Comparison of ENCODE assay signal across 14 cellular contexts in genomic region chr1:150895618-150896017, GRCh38. TPM values are rescaled to one million over a fixed set of nuclear protein-coding genes. Genes with fewer than 3 reads are reported as not detected.
A peak's percentile ranks its signal among the peaks of the same experiment; 100 is the strongest.
DNase-seq lines count a peak whose midpoint lies in the region; ATAC-seq, FAIRE-seq and TF ChIP-seq lines count a peak whose summit lies in the region.
"Had no signal": no experiment of that assay in that cellular context is flagged by ENCODE, and none has a peak within 500 bp of the region (broad histone marks: within the 10 kb centered on the region; RNA-seq: fewer than 3 reads in every experiment).

No MANE protein-coding gene starts in this region.

- H3K9me3 ChIP-seq in K562 (replicated peaks; ENCODE audit: control insufficient read depth, insufficient read depth, low read depth, low read length): no peaks in the 10 kb centered on the region

- no peak for FAIRE-seq in K562 (lab: Jason Lieb, UNC)

- in situ Hi-C loops in K562 (cut with MboI): no loop called here

- no peak for TF ChIP-seq POLR2A in K562 (conservative IDR thresholded peaks at IDR 0.05)

- no peak for TF ChIP-seq RAD21 in K562 (CRISPR knock-in tag; conservative IDR thresholded peaks at IDR 0.05 in 1 of 2, IDR thresholded peaks at IDR 0.05 in 1 of 2)

- no peaks in the 10 kb centered on the region for H3K4me1 ChIP-seq in K562 (replicated peaks in 1 of 2; ENCODE audit: control insufficient read depth in 2 of 2, insufficient read depth in 2 of 2, low read length in 2 of 2)

- H3K36me3 ChIP-seq in K562 (ENCODE audit: control insufficient read depth, insufficient read depth, low read length): no peaks in the 10 kb centered on the region

- DNase-seq in DMS 273 (lab: John Stamatoyannopoulos, UW; ENCODE audit: unreplicated experiment): peak; percentile 87
- DNase-seq in DMS 273 treated with DMSO at 0.1 percent for 48 hours (lab: John Stamatoyannopoulos, UW): no peak
- DNase-seq in NCI-H2196 (lab: John Stamatoyannopoulos, UW; ENCODE audit: unreplicated experiment): peak; percentile 49
- DNase-seq in K562 (ENCODE audit: extremely low read depth in 1 of 4, low spot score in 3 of 4): no peak
- peak; percentile 15 for DNase-seq in pons (ENCODE audit: low spot score)
- DNase-seq in NK-92 (lab: John Stamatoyannopoulos, UW; ENCODE audit: unreplicated experiment): no peak
- DNase-seq: DMS79 treated with DMSO at 0.1 percent for 48 hours had no signal

- H3K9ac ChIP-seq in K562 (ENCODE audit: insufficient read depth in 1 of 2, low read depth in 2 of 2, low read length in 2 of 2): no peak overlapping the region; a peak in 1 of 4 replicates

- H3K27me3 ChIP-seq in K562 (ENCODE audit: control insufficient read depth in 2 of 2, insufficient read depth in 2 of 2, low read length in 2 of 2): no peaks in the 10 kb centered on the region

- no peaks in the 10 kb centered on the region for H3K79me2 ChIP-seq in K562 (ENCODE audit: control insufficient read depth, insufficient read depth, low read length)

- POLR2A ChIA-PET in K562 (lab: Yijun Ruan, JAX): no interaction called here

- no peak overlapping the region for H3K27ac ChIP-seq in K562 (ENCODE audit: extremely low read depth, low read depth, low read length)
- H3K27ac ChIP-seq: 22Rv1 had no signal

- CTCF ChIA-PET in K562 (lab: Yijun Ruan, JAX; ENCODE audit: low intra/inter-chr PET ratio): interaction anchor here (0.6 kb wide), 1 partner anchor 31 kb away, joined by 4 read pairs; no protein-coding TSS in a partner anchor

- TF ChIP-seq CTCF in K562 (IDR thresholded peaks at IDR 0.05 in 2 of 3, conservative IDR thresholded peaks at IDR 0.05 in 1 of 3; ENCODE audit: insufficient read depth in 2 of 3, low read depth in 1 of 3, low read length in 3 of 3): no peak

- no peak for TF ChIP-seq EP300 in K562 (IDR thresholded peaks at IDR 0.05; ENCODE audit: low read length)

- H3K4me3 ChIP-seq in K562: no peak overlapping the region

- intact Hi-C loops in K562 (cut with micrococcal nuclease): no loop called here

- 17% methylated on average over 4 of the region's 4 CpGs for WGBS in K562 (ENCODE audit: insufficient coverage, low coverage, missing lambda C conversion rate)

- no peaks in the 10 kb centered on the region for H4K20me1 ChIP-seq in K562 (replicated peaks; ENCODE audit: control insufficient read depth, insufficient read depth, low read length)

- no TSS peak for BruUV-seq in K562 (replicated peaks; lab: Mats Ljungman, UMichigan)

- ATAC-seq in K562 (no peak), GM19035 (IDR thresholded peaks at IDR 0.05; ENCODE audit: unreplicated experiment) (no peak), GM18861 (IDR thresholded peaks at IDR 0.05; ENCODE audit: unreplicated experiment) (no peak)

- no peaks in the 10 kb centered on the region for H3K9me1 ChIP-seq in K562 (ENCODE audit: control insufficient read depth, insufficient read depth, low read length)

- H2AFZ ChIP-seq in K562 (ENCODE audit: low read depth, low read length): no peak overlapping the region

- H3K4me2 ChIP-seq in K562 (ENCODE audit: insufficient read depth, low read length): no peak overlapping the region

TF ChIP-seq in K562, 482 proteins besides CTCF, POLR2A, EP300 and RAD21 (continues in another document):
- TF ChIP-seq MECOM (CRISPR knock-in tag; IDR thresholded peaks at IDR 0.05) (peak; percentile 17; the same call in 1 of the 2 replicates), MBD1 (CRISPR knock-in tag; IDR thresholded peaks at IDR 0.05) (no peak), XRCC3 (IDR thresholded peaks at IDR 0.05) (no peak), PKNOX1 (IDR thresholded peaks at IDR 0.05) (peak; percentile 68)

RNA-seq across cellular contexts. Expression of gene CTXND2, which starts 8.7 kb away (rescaled TPM):
- not detected in 2 replicates for total RNA-seq in K562 (2011; cell fraction: chromatin; rRNA removed; ENCODE audit: low replicate concordance)
- total RNA-seq in K562 (2011; cell fraction: nucleolus; rRNA removed): not detected in 2 replicates
- total RNA-seq in K562 (2011; cell fraction: nucleoplasm; rRNA removed): not detected in 2 replicates
- not detected in 2 replicates for total RNA-seq in K562 (2014; rRNA removed)
- total RNA-seq in K562 (2014; rRNA removed; fragmentation: Illumina TruSeq; extraction: Trizol): not detected in 2 replicates
- total RNA-seq in K562 (2015; rRNA removed; fragmentation: Illumina TruSeq; extraction: Trizol): not detected in 2 replicates
- total RNA-seq in K562 (2021): not detected in 2 replicates
- polyA plus RNA-seq in K562 (2011; rRNA removed): not detected in 2 replicates
- 0.07 TPM in 1 of 2 replicates, not detected in the other for polyA plus RNA-seq in K562 (2011; cell fraction: cytosol; rRNA removed)
- not detected in 2 replicates for polyA plus RNA-seq in K562 (2011; cell fraction: nucleus; rRNA removed)
- not detected in 2 replicates for polyA plus RNA-seq in K562 (2012)
- polyA plus RNA-seq in K562 (2014; fragmentation: Illumina TruSeq; extraction: Trizol): not detected in 2 replicates
- not detected for polyA plus RNA-seq in K562 (2014; fragmentation: Nextera tagmentation; extraction: Ambion mirVana)
- not detected in 2 replicates for polyA plus RNA-seq in K562 (2014; rRNA removed)
- polyA minus RNA-seq in K562 (2011; rRNA and poly(A)+ RNA removed): not detected in 2 replicates
- not detected in 2 replicates for polyA minus RNA-seq in K562 (2011; cell fraction: cytosol; rRNA and poly(A)+ RNA removed)
- not detected in 2 replicates for polyA minus RNA-seq in K562 (2011; cell fraction: nucleus; rRNA and poly(A)+ RNA removed)
- total RNA-seq: dermis microvascular lymphatic vessel endothelial cell, glomerular endothelial cell, lung microvascular endothelial cell, progenitor cell of endocrine pancreas had no signal

RNA-seq across cellular contexts. Expression of gene ARNT, which starts 19.2 kb away (rescaled TPM):
- 58.0 and 102 TPM in 2 replicates for total RNA-seq in K562 (2011; cell fraction: chromatin; rRNA removed; ENCODE audit: low replicate concordance)
- 29.4 and 37.9 TPM in 2 replicates for total RNA-seq in K562 (2011; cell fraction: nucleolus; rRNA removed)
- 63.1 and 95.9 TPM in 2 replicates for total RNA-seq in K562 (2011; cell fraction: nucleoplasm; rRNA removed)
- total RNA-seq in K562 (2014; rRNA removed) (22.9 and 26.0 TPM in 2 replicates), K562 (2014; rRNA removed; fragmentation: Illumina TruSeq; extraction: Trizol) (25.4 and 33.8 TPM in 2 replicates), K562 (2015; rRNA removed; fragmentation: Illumina TruSeq; extraction: Trizol) (24.1 and 24.5 TPM in 2 replicates), K562 (2021) (28.3 and 29.2 TPM in 2 replicates)
- polyA plus RNA-seq in K562 (2011; rRNA removed) (40.2 and 41.8 TPM in 2 replicates), K562 (2014; fragmentation: Illumina TruSeq; extraction: Trizol) (33.5 and 35.0 TPM in 2 replicates), K562 (2014; fragmentation: Nextera tagmentation; extraction: Ambion mirVana) (10 to 100 TPM in 1 of 2 experiments, 1 to 10 TPM in 1; 7.4 to 19.9 TPM), K562 (2014; rRNA removed) (21.9 and 23.9 TPM in 2 replicates)
- 30.1 and 33.6 TPM in 2 replicates for polyA plus RNA-seq in K562 (2011; cell fraction: cytosol; rRNA removed)
- 47.7 and 48.1 TPM in 2 replicates for polyA plus RNA-seq in K562 (2011; cell fraction: nucleus; rRNA removed)
- 21.9 and 35.8 TPM in 2 replicates for polyA plus RNA-seq in K562 (2012)
- polyA minus RNA-seq in K562 (2011; rRNA and poly(A)+ RNA removed): 64.6 and 65.9 TPM in 2 replicates
- 26.5 and 27.6 TPM in 2 replicates for polyA minus RNA-seq in K562 (2011; cell fraction: cytosol; rRNA and poly(A)+ RNA removed)
- 18.3 and 34.0 TPM in 2 replicates for polyA minus RNA-seq in K562 (2011; cell fraction: nucleus; rRNA and poly(A)+ RNA removed)

RNA-seq across cellular contexts. Expression of gene SETDB1, which starts 30.5 kb away (rescaled TPM):
- total RNA-seq in K562 (2011; cell fraction: chromatin; rRNA removed; ENCODE audit: low replicate concordance): 217 and 258 TPM in 2 replicates
- total RNA-seq in K562 (2011; cell fraction: nucleolus; rRNA removed): 89.1 and 94.5 TPM in 2 replicates
- total RNA-seq in K562 (2011; cell fraction: nucleoplasm; rRNA removed): 122 and 127 TPM in 2 replicates
- total RNA-seq in K562 (2014; rRNA removed) (24.0 and 33.0 TPM in 2 replicates), K562 (2014; rRNA removed; fragmentation: Illumina TruSeq; extraction: Trizol) (44.5 and 48.9 TPM in 2 replicates), K562 (2015; rRNA removed; fragmentation: Illumina TruSeq; extraction: Trizol) (38.0 and 38.2 TPM in 2 replicates), K562 (2021) (43.8 and 46.3 TPM in 2 replicates)
- polyA plus RNA-seq in K562 (2011; rRNA removed) (64.4 and 66.9 TPM in 2 replicates), K562 (2014; fragmentation: Illumina TruSeq; extraction: Trizol) (43.9 and 50.1 TPM in 2 replicates), K562 (2014; fragmentation: Nextera tagmentation; extraction: Ambion mirVana) (10 to 100 TPM; 21.5 to 21.8 TPM), K562 (2014; rRNA removed) (36.3 and 42.0 TPM in 2 replicates)
- polyA plus RNA-seq in K562 (2011; cell fraction: cytosol; rRNA removed): 26.5 and 39.1 TPM in 2 replicates
- 77.6 and 108 TPM in 2 replicates for polyA plus RNA-seq in K562 (2011; cell fraction: nucleus; rRNA removed)
- polyA plus RNA-seq in K562 (2012): 35.4 and 36.2 TPM in 2 replicates
- polyA minus RNA-seq in K562 (2011; rRNA and poly(A)+ RNA removed): 128 and 129 TPM in 2 replicates
- polyA minus RNA-seq in K562 (2011; cell fraction: cytosol; rRNA and poly(A)+ RNA removed): 31.8 and 36.6 TPM in 2 replicates
- 26.4 and 49.3 TPM in 2 replicates for polyA minus RNA-seq in K562 (2011; cell fraction: nucleus; rRNA and poly(A)+ RNA removed)

Comparison
In these comparisons a context has a peak if more than half of its experiments do, and no peak if none do; other contexts are left out.
1. DNase-seq: peak in DMS 273 (single experiment), NCI-H2196 (single experiment) and pons (single experiment); none in DMS 273 treated with DMSO at 0.1 percent for 48 hours (single experiment), K562 (0 of 4) and NK-92 (single experiment).